Comparison of ENCODE assay signal across 8 cellular contexts in genomic region chr6:153947817-153948447, GRCh38.
DNase-seq lines count a peak whose midpoint lies in the region; ATAC-seq and TF ChIP-seq lines count a peak whose summit lies in the region.

No MANE protein-coding gene starts in this region.

- ATAC-seq in GM18861 (IDR thresholded peaks at IDR 0.05; ENCODE audit: unreplicated experiment) (peak; percentile 59), IMR-90 (ENCODE audit: low read depth) (no peak)

- no peak overlapping the region for H3K4me3 ChIP-seq in IMR-90 (ENCODE audit: insufficient read depth, low read depth, low read length)
- peak overlapping the region in 1 of 2 donors; percentile 11 for H3K4me3 ChIP-seq in ascending aorta

- no peak overlapping the region for H2AK5ac ChIP-seq in IMR-90 (ENCODE audit: low read depth, low read length)

- H3K56ac ChIP-seq in IMR-90 (ENCODE audit: extremely low read depth, insufficient read depth, low read length), result no peak overlapping the region

- no peak overlapping the region for H2BK15ac ChIP-seq in IMR-90 (ENCODE audit: low read depth, low read length)

- dilution Hi-C loops in IMR-90 (cut with HindIII; ENCODE audit: low sequenced_read_pairs, unreplicated experiment), result no loop called here

- no peaks in the 10 kb centered on the region for H3K9me1 ChIP-seq in IMR-90 (ENCODE audit: insufficient read depth, low read length)

- no peak overlapping the region for H4K5ac ChIP-seq in IMR-90 (ENCODE audit: low read depth, low read length)

- H3K4me2 ChIP-seq in IMR-90 (ENCODE audit: low read depth, low read length), result no peak overlapping the region

- CTCF ChIA-PET in IMR-90 (lab: Yijun Ruan, JAX), result interaction anchor here (0.6 kb wide), 1 partner anchor 264 kb away, joined by 3 read pairs; no protein-coding TSS in a partner anchor

- H2AK9ac ChIP-seq in IMR-90 (replicated peaks; ENCODE audit: low read depth, low read length, poor library complexity), result no peak overlapping the region

- H3K4me1 ChIP-seq in IMR-90 (ENCODE audit: control insufficient read depth, insufficient read depth, low read length), result no peaks in the 10 kb centered on the region
- H3K4me1 ChIP-seq in ascending aorta, result no peaks in the 10 kb centered on the region

- no TSS peak for BruUV-seq in IMR-90 (replicated peaks; lab: Mats Ljungman, UMichigan)

- no peak overlapping the region for H3K9ac ChIP-seq in IMR-90 (ENCODE audit: low read depth, low read length)

- H3K27ac ChIP-seq in IMR-90 (ENCODE audit: insufficient read depth, low read length) (no peak overlapping the region), ascending aorta (no peak overlapping the region)

- H4K20me1 ChIP-seq in IMR-90 (ENCODE audit: insufficient read depth, low read length), result no peaks in the 10 kb centered on the region

- H3K9me3 ChIP-seq in IMR-90 (ENCODE audit: control insufficient read depth, insufficient read depth, low read length), result peaks cover 10% of the 10 kb centered on the region; the same call in 1 of the 2 replicates
- H3K9me3 ChIP-seq in ascending aorta, result no peaks in the 10 kb centered on the region

- no peak overlapping the region for H2BK120ac ChIP-seq in IMR-90 (ENCODE audit: low read depth, low read length)

- H4K8ac ChIP-seq in IMR-90 (ENCODE audit: low read depth in 2 of 2, low read length in 2 of 2), result no peak overlapping the region

- H3K18ac ChIP-seq in IMR-90 (ENCODE audit: low read depth, low read length), result no peak overlapping the region

- no peak overlapping the region for H2BK20ac ChIP-seq in IMR-90 (ENCODE audit: low read depth, low read length)

- POLR2A ChIA-PET in IMR-90 (lab: Charles Lee; ENCODE audit: unreplicated experiment), result no interaction called here

- no peak overlapping the region for H2BK5ac ChIP-seq in IMR-90 (ENCODE audit: low read depth, low read length, poor library complexity, severe bottlenecking)

- TF ChIP-seq CTCF in IMR-90 (conservative IDR thresholded peaks at IDR 0.05; ENCODE audit: low read depth, low read length) (peak; percentile 16; the same call in 1 of the 2 replicates), ascending aorta (IDR thresholded peaks at IDR 0.05) (peak; percentile 61 to 95 (median 90))

- no peak for TF ChIP-seq POLR2A in IMR-90 (IDR thresholded peaks at IDR 0.05; ENCODE audit: low read depth, low read length)

- H3K79me1 ChIP-seq in IMR-90 (ENCODE audit: low read depth in 1 of 2, low read length in 2 of 2), result no peaks in the 10 kb centered on the region

- no CpG with 5 or more reads among the region's 5 CpGs for WGBS in IMR-90 (ENCODE audit: extremely low coverage in 2 of 2, insufficient read length in 1 of 2), 2 experiments

- no peak overlapping the region for H4K91ac ChIP-seq in IMR-90 (ENCODE audit: insufficient read depth, low read depth, low read length)

- no peak for TF ChIP-seq RAD21 in IMR-90 (IDR thresholded peaks at IDR 0.05; ENCODE audit: low read length)

- in situ Hi-C loops in IMR-90 (cut with MboI; ENCODE audit: low sequenced_read_pairs), result no loop called here

- peak; percentile 2 for DNase-seq in COR-L47 (lab: John Stamatoyannopoulos, UW)
- no peak for DNase-seq in IMR-90
- DNase-seq in ascending aorta (ENCODE audit: low spot score in 2 of 2), result peak in 1 of 2 donors; percentile 65
- peak; percentile 34 for DNase-seq in kidney tubule cell (ENCODE audit: low spot score)
- DNase-seq in OCI-M2 (lab: John Stamatoyannopoulos, UW; ENCODE audit: unreplicated experiment), result no peak
- DNase-seq in NCI-H446 treated with DMSO at 0.1 percent for 48 hours (lab: John Stamatoyannopoulos, UW), result no peak
- no peak for DNase-seq in GDM1 (lab: John Stamatoyannopoulos, UW)

- H3K14ac ChIP-seq in IMR-90 (replicated peaks; ENCODE audit: low read depth, low read length), result no peak overlapping the region

- intact Hi-C loops in IMR-90 (cut with micrococcal nuclease), result no loop called here
- intact Hi-C loops in ascending aorta (cut with DNase I), result loop anchor here (5.0 kb wide), 1 partner anchor 916 kb away; no protein-coding TSS in a partner anchor

- no peak overlapping the region for H3K4ac ChIP-seq in IMR-90 (ENCODE audit: low read depth, low read length)

- H3K27me3 ChIP-seq in IMR-90 (ENCODE audit: control insufficient read depth, insufficient read depth, low read length) (no peaks in the 10 kb centered on the region), ascending aorta (no peaks in the 10 kb centered on the region)

- H3K36me3 ChIP-seq in IMR-90 (ENCODE audit: control insufficient read depth, insufficient read depth, low read length), result no peaks in the 10 kb centered on the region
- H3K36me3 ChIP-seq in ascending aorta, result no peaks in the 10 kb centered on the region

- H2AFZ ChIP-seq in IMR-90 (replicated peaks; ENCODE audit: low read length, poor library complexity), result no peak overlapping the region

- no peak overlapping the region for H3K23ac ChIP-seq in IMR-90 (ENCODE audit: low read depth, low read length)

TF ChIP-seq in IMR-90, 13 proteins besides CTCF, POLR2A, EP300 and RAD21:
- TF ChIP-seq MXI1 (IDR thresholded peaks at IDR 0.05; ENCODE audit: borderline replicate concordance, low read depth, low read length) (no peak), RFX5 (IDR thresholded peaks at IDR 0.05; ENCODE audit: low read depth, low read length) (no peak), NFE2L2 (IDR thresholded peaks at IDR 0.05; ENCODE audit: low read depth, low read length) (no peak), BHLHE40 (IDR thresholded peaks at IDR 0.05; ENCODE audit: low read depth, low read length) (no peak), CHD1 (IDR thresholded peaks at IDR 0.05; ENCODE audit: low read depth, low read length) (no peak), SMC3 (IDR thresholded peaks at IDR 0.05; ENCODE audit: low read depth, low read length) (no peak), ELK1 (IDR thresholded peaks at IDR 0.05; ENCODE audit: borderline replicate concordance, low read depth, low read length) (no peak), FOS (IDR thresholded peaks at IDR 0.05; ENCODE audit: low read depth, low read length) (no peak)

Comparison
In these comparisons a context has a peak if more than half of its experiments do, and no peak if none do; other contexts are left out.
1. DNase-seq: peak in COR-L47 (single experiment) and kidney tubule cell (single experiment); none in IMR-90 (single experiment), OCI-M2 (single experiment), NCI-H446 treated with DMSO at 0.1 percent for 48 hours (single experiment) and GDM1 (single experiment).